ENCODE assay signal across 21 cellular contexts in the genomic region with DNA sequence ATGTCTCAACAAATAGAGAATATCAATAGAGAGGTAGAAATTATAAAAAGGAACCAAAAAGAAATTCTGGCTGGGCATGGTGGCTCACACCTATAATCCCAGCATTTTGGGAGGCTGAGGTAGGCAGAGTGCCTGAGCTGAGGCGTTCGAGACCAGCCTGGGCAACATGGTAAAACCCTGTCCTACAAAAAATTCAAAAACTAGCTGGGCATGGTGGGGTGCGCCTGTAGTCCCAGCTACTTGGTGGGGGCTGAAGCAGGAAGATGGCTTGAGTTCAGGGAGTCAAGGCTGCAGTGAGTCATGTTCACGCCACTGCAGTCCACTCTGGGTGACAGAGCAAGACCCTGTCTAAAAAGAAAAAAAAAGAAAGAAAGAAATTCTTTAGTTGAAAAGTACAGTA. TPM values are rescaled to one million over a fixed set of nuclear protein-coding genes. Genes with fewer than 3 reads are reported as not detected.
DNase-seq lines count a peak whose midpoint lies in the region; ATAC-seq and TF ChIP-seq lines count a peak whose summit lies in the region.
"Had no signal": no experiment of that assay in that cellular context is flagged by ENCODE, and none has a peak within 500 bp of the region (broad histone marks: within the 10 kb centered on the region; RNA-seq: fewer than 3 reads in every experiment).

No MANE protein-coding gene starts in this region.

- no peak overlapping the region for H2AK5ac ChIP-seq in H9 (ENCODE audit: insufficient read length, low read length)

- intact Hi-C loops in esophagus muscularis mucosa (cut with DNase I), result no loop called here
- intact Hi-C loops in spleen (cut with DNase I; ENCODE audit: low total_unique reads), result no loop called here
- intact Hi-C loops in Calu3 (cut with micrococcal nuclease; ENCODE audit: unreplicated experiment), result no loop called here

- peak; percentile 11 for DNase-seq in activated CD8-positive, alpha-beta memory T cell treated with anti-CD3 and anti-CD28 coated beads, Interleukin-2, amount 10 ng/mL, durations not matched to agents 7 days and 5 days
- DNase-seq in activated CD8-positive, alpha-beta memory T cell treated with anti-CD3 and anti-CD28 coated beads for 24 hours, result no peak
- peak; percentile 6 for DNase-seq in H9
- peak; percentile 81 for DNase-seq in esophagus muscularis mucosa (ENCODE audit: extremely low spot score)
- peak; percentile 30 for DNase-seq in spleen
- no peak for DNase-seq in HPDE6-E6E7 (ENCODE audit: extremely low spot score)
- DNase-seq in Calu3, result no peak
- DNase-seq: AML-193, Caco-2, DMS153, DMS79, GDM1, HFFc6 had no signal

- H3K9me3 ChIP-seq in H9 (ENCODE audit: control insufficient read depth, low read depth, low read length), result no peaks in the 10 kb centered on the region
- H3K9me3 ChIP-seq in esophagus muscularis mucosa, result peaks cover 0 to 5% (median 0%) of the 10 kb centered on the region in 4 donors
- H3K9me3 ChIP-seq in spleen, result peaks cover 0 to 18% (median 14%) of the 10 kb centered on the region in 8 donors
- H3K9me3 ChIP-seq: A549, Caco-2 had no signal

- H2BK15ac ChIP-seq in H9 (ENCODE audit: low read depth, low read length), result no peak overlapping the region

- no peak for TF ChIP-seq POLR2A in esophagus muscularis mucosa (IDR thresholded peaks at IDR 0.05; ENCODE audit: low read depth)
- no peak for TF ChIP-seq POLR2A in spleen (IDR thresholded peaks at IDR 0.05)

- H3K36me3 Mint-ChIP-seq in activated CD8-positive, alpha-beta memory T cell treated with anti-CD3 and anti-CD28 coated beads, Interleukin-2, amount 10 ng/mL, durations not matched to agents 7 days and 5 days, result peaks cover 52% of the 10 kb centered on the region
- H3K36me3 Mint-ChIP-seq in H9 (ENCODE audit: insufficient read depth in 1 of 3, low read depth in 3 of 3), result peaks cover 27 to 76% (median 52%) of the 10 kb centered on the region in 3 experiments; a peak in 6 of 7 replicates
- H3K36me3 Mint-ChIP-seq in Calu3 (ENCODE audit: insufficient read depth, unreplicated experiment), result peaks cover 15% of the 10 kb centered on the region

- peaks cover 22 to 100% (median 93%) of the 10 kb centered on the region in 4 donors for H3K36me3 ChIP-seq in esophagus muscularis mucosa
- H3K36me3 ChIP-seq in spleen, result peaks cover 13 to 100% (median 92%) of the 10 kb centered on the region in 6 donors

- H2BK12ac ChIP-seq in H9 (ENCODE audit: insufficient read length, low read depth, low read length), result no peak overlapping the region

- no peak overlapping the region for H2AFZ ChIP-seq in H9 (ENCODE audit: low read length)
- H2AFZ ChIP-seq: GM23338 had no signal

- BruUV-seq in Calu3 (replicated peaks; lab: Mats Ljungman, UMichigan), result no TSS peak

- CTCF ChIA-PET in activated CD8-positive, alpha-beta memory T cell treated with anti-CD3 and anti-CD28 coated beads, Interleukin-2, amount 10 ng/mL, durations not matched to agents 7 days and 5 days (lab: Charles Lee), result interaction anchor here (1.5 kb wide), 1 partner anchor 11 kb away, joined by 3 read pairs; no protein-coding TSS in a partner anchor
- CTCF ChIA-PET in Calu3 (lab: Charles Lee), result no interaction called here

- H3K14ac ChIP-seq in H9 (ENCODE audit: insufficient read depth, low read length), result no peak overlapping the region

- H3T11ph ChIP-seq in H9 (ENCODE audit: low read length), result no peak overlapping the region

- no peaks in the 10 kb centered on the region for H3K79me1 ChIP-seq in H9 (ENCODE audit: insufficient read depth, low read depth, low read length, poor library complexity, severe bottlenecking)

- H3K4me1 ChIP-seq in H9 (ENCODE audit: insufficient read depth, low read length) (no peaks in the 10 kb centered on the region), esophagus muscularis mucosa (no peaks in the 10 kb centered on the region), spleen (no peaks in the 10 kb centered on the region)
- H3K4me1 ChIP-seq: A549, Caco-2 had no signal

- no peak overlapping the region for H3K4me3 Mint-ChIP-seq in activated CD8-positive, alpha-beta memory T cell treated with anti-CD3 and anti-CD28 coated beads, Interleukin-2, amount 10 ng/mL, durations not matched to agents 7 days and 5 days
- H3K4me3 Mint-ChIP-seq in H9 (no peak overlapping the region), Calu3 (ENCODE audit: low read depth, unreplicated experiment) (no peak overlapping the region)
- H3K4me3 Mint-ChIP-seq: CD4-positive, alpha-beta T cell; GM23338; HFFc6 had no signal

- H4K8ac ChIP-seq in H9 (replicated peaks; ENCODE audit: insufficient read length, low read depth, low read length), result no peak overlapping the region

- H3K56ac ChIP-seq in H9 (ENCODE audit: insufficient read length, low read depth, low read length), result no peak overlapping the region

- no CpG with 5 or more reads among the region's 4 CpGs for WGBS in H9 (ENCODE audit: extremely low coverage, insufficient read length, low lambda C conversion rate)
- WGBS in esophagus muscularis mucosa, result 97% methylated on average over 4 of the region's 4 CpGs
- 93 to 98% (median 95%) methylated on average over 4 of the region's 4 CpGs for WGBS in spleen, 5 donors

- H3K9ac ChIP-seq in H9 (ENCODE audit: extremely low read depth, insufficient read length, low read length), result no peak overlapping the region

- H3K27ac Mint-ChIP-seq in activated CD8-positive, alpha-beta memory T cell treated with anti-CD3 and anti-CD28 coated beads, Interleukin-2, amount 10 ng/mL, durations not matched to agents 7 days and 5 days, result no peak overlapping the region
- peak overlapping the region in 1 of 3 experiments; percentile 25; a peak in 1 of 7 replicates for H3K27ac Mint-ChIP-seq in H9
- no peak overlapping the region for H3K27ac Mint-ChIP-seq in Calu3 (ENCODE audit: unreplicated experiment)
- H3K27ac Mint-ChIP-seq: CD4-positive, alpha-beta T cell; GM23338; HFFc6 had no signal

- H3K4me3 ChIP-seq in esophagus muscularis mucosa, result no peak overlapping the region
- H3K4me3 ChIP-seq in spleen, result no peak overlapping the region
- H3K4me3 ChIP-seq: A549, GM23338 had no signal

- no peak overlapping the region for H2BK20ac ChIP-seq in H9 (ENCODE audit: low read depth, low read length, poor library complexity, severe bottlenecking)

- no peak overlapping the region for H4K5ac ChIP-seq in H9 (ENCODE audit: insufficient read length, low read depth, low read length)

- no peak overlapping the region for H3K4me2 ChIP-seq in H9 (ENCODE audit: insufficient read depth, insufficient read length, low read length)
- H3K4me2 ChIP-seq: A549, GM23338 had no signal

- no peak for TF ChIP-seq CTCF in H9 (conservative IDR thresholded peaks at IDR 0.05)
- no peak for TF ChIP-seq CTCF in esophagus muscularis mucosa (IDR thresholded peaks at IDR 0.05)
- TF ChIP-seq CTCF in spleen (IDR thresholded peaks at IDR 0.05 in 8 of 11, conservative IDR thresholded peaks at IDR 0.05 in 3 of 11), result no peak
- no peak for TF ChIP-seq CTCF in Calu3 (IDR thresholded peaks at IDR 0.05; ENCODE audit: unreplicated experiment)

- no peak for ATAC-seq in activated CD8-positive, alpha-beta memory T cell treated with anti-CD3 and anti-CD28 coated beads, Interleukin-2, amount 10 ng/mL, durations not matched to agents 7 days and 5 days
- no peak for ATAC-seq in HG03175 (IDR thresholded peaks at IDR 0.05; ENCODE audit: unreplicated experiment)
- ATAC-seq: A549, GM23338, HCT116, HepG2 had no signal

- H3K27me3 Mint-ChIP-seq in activated CD8-positive, alpha-beta memory T cell treated with anti-CD3 and anti-CD28 coated beads, Interleukin-2, amount 10 ng/mL, durations not matched to agents 7 days and 5 days, result no peaks in the 10 kb centered on the region
- H3K27me3 Mint-ChIP-seq in H9 (ENCODE audit: low read depth) (no peaks in the 10 kb centered on the region), Calu3 (ENCODE audit: unreplicated experiment) (no peaks in the 10 kb centered on the region)
- H3K27me3 Mint-ChIP-seq: CD4-positive, alpha-beta T cell had no signal

- H3K27ac ChIP-seq in H9 (ENCODE audit: insufficient read length, low read depth, low read length) (no peak overlapping the region), esophagus muscularis mucosa (replicated peaks in 1 of 4) (no peak overlapping the region), spleen (no peak overlapping the region)
- H3K27ac ChIP-seq: 22Rv1, A549, C4-2B had no signal

- no peaks in the 10 kb centered on the region for H3K23me2 ChIP-seq in H9 (ENCODE audit: insufficient read length, low read depth, low read length, poor library complexity, severe bottlenecking)

- no peak overlapping the region for H3K23ac ChIP-seq in H9 (ENCODE audit: insufficient read length, low read depth, low read length)

- H3K4ac ChIP-seq in H9 (ENCODE audit: low read depth, low read length), result no peak overlapping the region

- H2BK120ac ChIP-seq in H9 (ENCODE audit: low read depth, low read length, poor library complexity, severe bottlenecking), result no peak overlapping the region

- H3K4me1 Mint-ChIP-seq in activated CD8-positive, alpha-beta memory T cell treated with anti-CD3 and anti-CD28 coated beads, Interleukin-2, amount 10 ng/mL, durations not matched to agents 7 days and 5 days, result peaks cover 7% of the 10 kb centered on the region
- H3K4me1 Mint-ChIP-seq in H9 (no peaks in the 10 kb centered on the region), Calu3 (ENCODE audit: low read depth, unreplicated experiment) (no peaks in the 10 kb centered on the region)
- H3K4me1 Mint-ChIP-seq: GM23338 had no signal

- no peaks in the 10 kb centered on the region for H3K9me3 Mint-ChIP-seq in activated CD8-positive, alpha-beta memory T cell treated with anti-CD3 and anti-CD28 coated beads, Interleukin-2, amount 10 ng/mL, durations not matched to agents 7 days and 5 days (ENCODE audit: low read depth)
- no peaks in the 10 kb centered on the region for H3K9me3 Mint-ChIP-seq in H9
- no peaks in the 10 kb centered on the region for H3K9me3 Mint-ChIP-seq in Calu3 (ENCODE audit: low read depth, unreplicated experiment)
- H3K9me3 Mint-ChIP-seq: GM23338, HFFc6 had no signal

- no peaks in the 10 kb centered on the region for H3K27me3 ChIP-seq in H9 (ENCODE audit: insufficient read depth, low read length)
- H3K27me3 ChIP-seq in esophagus muscularis mucosa, result no peaks in the 10 kb centered on the region
- no peaks in the 10 kb centered on the region for H3K27me3 ChIP-seq in spleen (replicated peaks in 1 of 7)

- no peaks in the 10 kb centered on the region for H4K20me1 ChIP-seq in H9 (ENCODE audit: control insufficient read depth, insufficient read depth, insufficient read length)

- H3K18ac ChIP-seq in H9 (ENCODE audit: insufficient read length, low read depth, low read length), result no peak overlapping the region

- H4K91ac ChIP-seq in H9 (ENCODE audit: insufficient read length, low read depth, low read length), result no peak overlapping the region

- no peak overlapping the region for H2BK5ac ChIP-seq in H9 (ENCODE audit: insufficient read length, low read length)

- H3K79me2 ChIP-seq in H9 (ENCODE audit: insufficient read depth, low read length), result no peaks in the 10 kb centered on the region

- TF ChIP-seq EP300 in esophagus muscularis mucosa (IDR thresholded peaks at IDR 0.05), result no peak

RNA-seq across cellular contexts. Expression of gene IPPK, which starts 24.9 kb away (rescaled TPM):
- total RNA-seq in activated CD8-positive, alpha-beta memory T cell treated with anti-CD3 and anti-CD28 coated beads, Interleukin-2, amount 10 ng/mL, durations not matched to agents 7 days and 5 days, result 10 to 100 TPM; 11.4 to 15.1 TPM
- total RNA-seq in H9 (2021) (10.7 and 12.9 TPM in 2 replicates), esophagus muscularis mucosa (1 to 10 TPM; 5.0 to 8.4 (median 6.1) TPM), spleen (10 to 100 TPM in 6 of 7 donors, 1 to 10 TPM in 1; 10.0 to 14.6 (median 12.1) TPM), Calu3 (2022) (8.9 and 9.5 TPM in 2 replicates)
- 1 to 10 TPM; 6.1 to 7.9 (median 6.4) TPM for polyA plus RNA-seq in spleen

Comparison
In these comparisons a context has a peak if more than half of its experiments do, and no peak if none do; other contexts are left out.
1. DNase-seq: peak in activated CD8-positive, alpha-beta memory T cell treated with anti-CD3 and anti-CD28 coated beads, Interleukin-2, amount 10 ng/mL, durations not matched to agents 7 days and 5 days (single experiment), H9 (single experiment), esophagus muscularis mucosa (single experiment) and spleen (single experiment); none in activated CD8-positive, alpha-beta memory T cell treated with anti-CD3 and anti-CD28 coated beads for 24 hours (single experiment), HPDE6-E6E7 (single experiment) and Calu3 (single experiment).